In genomic region chr11:30310623-30311022, GRCh38 we compare ENCODE assay signal across 14 cellular contexts. TPM values are rescaled to one million over a fixed set of nuclear protein-coding genes. Genes with fewer than 3 reads are reported as not detected.
DNase-seq lines count a peak whose midpoint lies in the region; ATAC-seq, FAIRE-seq and TF ChIP-seq lines count a peak whose summit lies in the region.
"Had no signal": no experiment of that assay in that cellular context is flagged by ENCODE, and none has a peak within 500 bp of the region (broad histone marks: within the 10 kb centered on the region; RNA-seq: fewer than 3 reads in every experiment).

No MANE protein-coding gene starts in this region.

- no peaks in the 10 kb centered on the region for H3K4me1 ChIP-seq in mesenchymal stem cell (ENCODE audit: control insufficient read depth, insufficient read depth, low read depth, low read length)
- H3K4me1 ChIP-seq in CD8-positive, alpha-beta memory T cell (ENCODE audit: insufficient read depth, low read length), result no peaks in the 10 kb centered on the region

- peaks cover 0 to 6% (median 2%) of the 10 kb centered on the region in 3 donors for H3K36me3 Mint-ChIP-seq in CD8-positive, alpha-beta memory T cell
- no peaks in the 10 kb centered on the region for H3K36me3 Mint-ChIP-seq in CD14-positive monocyte

- no peak overlapping the region for H3K27ac Mint-ChIP-seq in CD8-positive, alpha-beta memory T cell
- no peak overlapping the region for H3K27ac Mint-ChIP-seq in CD14-positive monocyte
- H3K27ac Mint-ChIP-seq: mesothelial cell of epicardium; stimulated activated naive CD8-positive, alpha-beta T cell treated with anti-CD3 and anti-CD28 coated beads, Interleukin-15, Interleukin-2, amounts not matched to agents 100 ng/mL and 50 ng/mL, for 24 hours had no signal

- intact Hi-C loops in CD14-positive monocyte (cut with micrococcal nuclease), result no loop called here

- H4K91ac ChIP-seq in mesenchymal stem cell (ENCODE audit: low read length), result no peak overlapping the region

- peaks cover 5 to 43% of the 10 kb centered on the region in 2 donors for H3K27me3 Mint-ChIP-seq in CD8-positive, alpha-beta memory T cell
- peaks cover 0 to 5% (median 3%) of the 10 kb centered on the region in 3 donors for H3K27me3 Mint-ChIP-seq in CD14-positive monocyte (ENCODE audit: low read depth in 3 of 3)

- H3K27me3 ChIP-seq in mesenchymal stem cell (ENCODE audit: control insufficient read depth in 1 of 2, insufficient read depth in 1 of 2, low read length in 2 of 2), result no peaks in the 10 kb centered on the region
- H3K27me3 ChIP-seq in CD8-positive, alpha-beta memory T cell (ENCODE audit: insufficient read depth, low read length, poor library complexity, severe bottlenecking), result no peaks in the 10 kb centered on the region

- CTCF ChIA-PET in CD8-positive, alpha-beta memory T cell (lab: Charles Lee), result no interaction called here

- H2BK15ac ChIP-seq in mesenchymal stem cell (ENCODE audit: low read depth, poor library complexity, severe bottlenecking), result no peak overlapping the region

- FAIRE-seq in H54 (lab: Jason Lieb, UNC), result no peak

- H3K4me1 Mint-ChIP-seq in CD8-positive, alpha-beta memory T cell, result peaks cover 0 to 14% (median 0%) of the 10 kb centered on the region in 3 donors
- H3K4me1 Mint-ChIP-seq in CD14-positive monocyte, result no peaks in the 10 kb centered on the region
- H3K4me1 Mint-ChIP-seq: mesothelial cell of epicardium had no signal

- no peaks in the 10 kb centered on the region for H3K9me3 ChIP-seq in mesenchymal stem cell (ENCODE audit: control insufficient read depth, low read length)
- no peaks in the 10 kb centered on the region for H3K9me3 ChIP-seq in CD8-positive, alpha-beta memory T cell (ENCODE audit: low read length)

- TF ChIP-seq POLR2A in H54 (IDR thresholded peaks at IDR 0.05; ENCODE audit: low read depth, low read length), result no peak

- POLR2A ChIA-PET in CD8-positive, alpha-beta memory T cell (lab: Charles Lee), result no interaction called here

- no peaks in the 10 kb centered on the region for H3K36me3 ChIP-seq in mesenchymal stem cell (ENCODE audit: control insufficient read depth in 1 of 2, insufficient read depth in 2 of 2, low read depth in 1 of 2, low read length in 2 of 2)
- H3K36me3 ChIP-seq in CD8-positive, alpha-beta memory T cell (ENCODE audit: insufficient read depth, low read length), result no peaks in the 10 kb centered on the region

- in situ Hi-C loops in GM13977 (cut with MboI; ENCODE audit: low pct_unique_long_range_greater_than_20kb, low sequenced_read_pairs, unreplicated experiment), result no loop called here

- no peak overlapping the region for H4K8ac ChIP-seq in mesenchymal stem cell (ENCODE audit: low read length)

- H3K4me3 Mint-ChIP-seq in CD8-positive, alpha-beta memory T cell, result no peak overlapping the region
- no peak overlapping the region for H3K4me3 Mint-ChIP-seq in CD14-positive monocyte
- H3K4me3 Mint-ChIP-seq: mesothelial cell of epicardium; stimulated activated naive CD8-positive, alpha-beta T cell treated with anti-CD3 and anti-CD28 coated beads, Interleukin-15, Interleukin-2, amounts not matched to agents 100 ng/mL and 50 ng/mL, for 24 hours had no signal

- no peak overlapping the region for H2AFZ ChIP-seq in mesenchymal stem cell (ENCODE audit: low read depth, low read length)

- H2BK120ac ChIP-seq in mesenchymal stem cell (ENCODE audit: low read depth, low read length), result no peak overlapping the region

- no peak overlapping the region for H3K14ac ChIP-seq in mesenchymal stem cell (ENCODE audit: low read length in 2 of 2)

- TF ChIP-seq CTCF in GM13977 (IDR thresholded peaks at IDR 0.05; ENCODE audit: extremely low read depth, insufficient read depth, missing control alignments), result no peak
- TF ChIP-seq CTCF in CD14-positive monocyte (IDR thresholded peaks at IDR 0.05), result no peak

- H3K9ac ChIP-seq in mesenchymal stem cell (ENCODE audit: low read length), result no peak overlapping the region

- no peak overlapping the region for H2BK5ac ChIP-seq in mesenchymal stem cell (ENCODE audit: low read depth, low read length, poor library complexity, severe bottlenecking)

- DNase-seq in GM13977 (ENCODE audit: low spot score) (peak; percentile 27), H54 (ENCODE audit: insufficient read length, low spot score) (no peak), mesenchymal stem cell (no peak), CD14-positive monocyte (ENCODE audit: low spot score) (no peak)
- DNase-seq in CD8-positive, alpha-beta memory T cell, result no peak
- DNase-seq: activated CD4-positive, alpha-beta T cell treated with anti-CD3 and anti-CD28 coated beads for 48 hours; activated gamma-delta T cell; DND-41; NCI-H524 treated with DMSO at 0.1 percent for 48 hours had no signal

- 90% methylated on average over 1 of the region's 1 CpG for WGBS in mesenchymal stem cell

- no peak overlapping the region for H3K27ac ChIP-seq in mesenchymal stem cell (ENCODE audit: low read length, poor library complexity, severe bottlenecking)
- H3K27ac ChIP-seq in CD8-positive, alpha-beta memory T cell (ENCODE audit: low read depth, low read length), result no peak overlapping the region

- no peak overlapping the region for H3K4me2 ChIP-seq in mesenchymal stem cell (ENCODE audit: low read length, poor library complexity, severe bottlenecking)

- H2AK5ac ChIP-seq in mesenchymal stem cell (ENCODE audit: low read length, severe bottlenecking), result no peak overlapping the region

- H3K4ac ChIP-seq in mesenchymal stem cell (ENCODE audit: low read depth in 1 of 2, low read length in 2 of 2), result no peak overlapping the region

- H3K18ac ChIP-seq in mesenchymal stem cell (ENCODE audit: low read depth in 1 of 2, low read length in 2 of 2), result no peak overlapping the region

- peaks cover 4 to 8% (median 5%) of the 10 kb centered on the region in 5 donors for H3K9me3 Mint-ChIP-seq in CD8-positive, alpha-beta memory T cell
- peaks cover 0 to 2% (median 0%) of the 10 kb centered on the region in 7 donors for H3K9me3 Mint-ChIP-seq in CD14-positive monocyte

- ATAC-seq in GM19438 (IDR thresholded peaks at IDR 0.05; ENCODE audit: low read depth, unreplicated experiment) (peak; percentile 97), HG02763 (IDR thresholded peaks at IDR 0.05; ENCODE audit: unreplicated experiment) (peak; percentile 95), HG03432 (IDR thresholded peaks at IDR 0.05; ENCODE audit: unreplicated experiment) (peak; percentile 96)

- H3K23ac ChIP-seq in mesenchymal stem cell (ENCODE audit: low read length in 2 of 2), result no peak overlapping the region

- H2BK12ac ChIP-seq in mesenchymal stem cell (ENCODE audit: low read length in 2 of 2), result no peak overlapping the region

- no peak overlapping the region for H3K4me3 ChIP-seq in mesenchymal stem cell (ENCODE audit: insufficient read depth in 1 of 2, low read depth in 1 of 2, low read length in 2 of 2)
- H3K4me3 ChIP-seq in CD8-positive, alpha-beta memory T cell (ENCODE audit: low read length), result no peak overlapping the region

- no peaks in the 10 kb centered on the region for H3K79me1 ChIP-seq in mesenchymal stem cell (replicated peaks; ENCODE audit: low read length, poor library complexity, severe bottlenecking)

RNA-seq across cellular contexts. Expression of gene ARL14EP, which starts 12.3 kb away (rescaled TPM):
- 21.1 TPM for polyA plus RNA-seq in mesenchymal stem cell (2013, experiment 1 of 2)
- polyA plus RNA-seq in mesenchymal stem cell (2013, experiment 2 of 2), result 20.1 TPM
- 10 to 100 TPM; 39.6 to 42.2 TPM for total RNA-seq in CD8-positive, alpha-beta memory T cell
- 85.9 TPM for polyA plus RNA-seq in CD8-positive, alpha-beta memory T cell
- 10 to 100 TPM; 21.2 to 32.2 TPM for polyA plus RNA-seq in CD14-positive monocyte
